28 cellular contexts compared by ENCODE assay signal in genomic region chr2:78457269-78457668, GRCh38.
A peak's percentile ranks its signal among the peaks of the same experiment; 100 is the strongest.
DNase-seq lines count a peak whose midpoint lies in the region; ATAC-seq, FAIRE-seq and TF ChIP-seq lines count a peak whose summit lies in the region.
"Had no signal": no experiment of that assay in that cellular context is flagged by ENCODE, and none has a peak within 500 bp of the region (broad histone marks: within the 10 kb centered on the region; RNA-seq: fewer than 3 reads in every experiment).

No MANE protein-coding gene starts in this region.

- no peak overlapping the region for H3K27ac ChIP-seq in HepG2 (ENCODE audit: extremely low read length, insufficient read depth, low read length)
- H3K27ac ChIP-seq in right lobe of liver = no peak overlapping the region
- H3K27ac ChIP-seq: 22Rv1; A549; BLaER1; BLaER1 treated with 17β-estradiol and CSF1 and Interleukin-3, amounts not matched to agents 10 nM and 100 nM; C4-2B had no signal

- H3K27me3 ChIP-seq in HepG2 (ENCODE audit: control insufficient read depth in 1 of 2, insufficient read depth in 2 of 2, low read length in 2 of 2) (no peaks in the 10 kb centered on the region), right lobe of liver (no peaks in the 10 kb centered on the region)
- H3K27me3 ChIP-seq: BE2C; BLaER1; BLaER1 treated with 17β-estradiol and CSF1 and Interleukin-3, amounts not matched to agents 10 nM and 100 nM had no signal

- no peak overlapping the region for H3K9ac ChIP-seq in HepG2 (ENCODE audit: insufficient read depth, low read depth, low read length)
- H3K9ac ChIP-seq: BLaER1; BLaER1 treated with 17β-estradiol and CSF1 and Interleukin-3, amounts not matched to agents 10 nM and 100 nM had no signal

- H3K9me3 ChIP-seq in HepG2 (ENCODE audit: low read length) (no peaks in the 10 kb centered on the region), right lobe of liver (no peaks in the 10 kb centered on the region)
- H3K9me3 ChIP-seq: BE2C; BLaER1; BLaER1 treated with 17β-estradiol and CSF1 and Interleukin-3, amounts not matched to agents 10 nM and 100 nM; Caco-2 had no signal

- no peak overlapping the region for H3K4me2 ChIP-seq in HepG2 (ENCODE audit: low read depth, low read length)
- H3K4me2 ChIP-seq: A549; BLaER1; BLaER1 treated with 17β-estradiol and CSF1 and Interleukin-3, amounts not matched to agents 10 nM and 100 nM had no signal

- H3K4me1 ChIP-seq in HepG2 (ENCODE audit: insufficient read depth, low read length) (peaks cover 23% of the 10 kb centered on the region), right lobe of liver (no peaks in the 10 kb centered on the region)
- H3K4me1 ChIP-seq: A549; BE2C; BLaER1; BLaER1 treated with 17β-estradiol and CSF1 and Interleukin-3, amounts not matched to agents 10 nM and 100 nM; Caco-2 had no signal

- TF ChIP-seq RAD21 in HepG2 (CRISPR knock-in tag; IDR thresholded peaks at IDR 0.05) = no peak

- H3K79me2 ChIP-seq in HepG2 (ENCODE audit: insufficient read depth, low read length) = peaks cover 50% of the 10 kb centered on the region

- POLR2A ChIA-PET in HepG2 (lab: Yijun Ruan, JAX) = no interaction called here

- H2AFZ ChIP-seq in HepG2 (ENCODE audit: low read length) = no peak overlapping the region

- no peak overlapping the region for H3K4me3 ChIP-seq in HepG2 (replicated peaks in 1 of 3; ENCODE audit: insufficient read depth in 1 of 3, low read depth in 2 of 3, low read length in 3 of 3)
- H3K4me3 ChIP-seq in right lobe of liver = no peak overlapping the region
- H3K4me3 ChIP-seq: A549; BLaER1; BLaER1 treated with 17β-estradiol and CSF1 and Interleukin-3, amounts not matched to agents 10 nM and 100 nM had no signal

- CTCF ChIA-PET in HepG2 (lab: Yijun Ruan, JAX; ENCODE audit: low intra/inter-chr PET ratio, low total read pairs) = no interaction called here

- BruUV-seq in HepG2 (replicated peaks; lab: Mats Ljungman, UMichigan) = no TSS peak

- H3K36me3 ChIP-seq in HepG2 (replicated peaks in 1 of 2; ENCODE audit: control insufficient read depth in 1 of 2, insufficient read depth in 2 of 2, low read length in 2 of 2) (peaks cover 0 to 3% of the 10 kb centered on the region in 2 experiments; a peak in 1 of 5 replicates), right lobe of liver (no peaks in the 10 kb centered on the region)
- H3K36me3 ChIP-seq: BE2C; BLaER1; BLaER1 treated with 17β-estradiol and CSF1 and Interleukin-3, amounts not matched to agents 10 nM and 100 nM had no signal

- WGBS in HepG2 (ENCODE audit: low lambda C conversion rate) = 57% methylated on average over 1 of the region's 1 CpG
- 76% methylated on average over 1 of the region's 1 CpG for WGBS in right lobe of liver (ENCODE audit: insufficient coverage, low coverage, low lambda C conversion rate, missing lambda C conversion rate)

- TF ChIP-seq EP300 in HepG2 (IDR thresholded peaks at IDR 0.05; ENCODE audit: low read depth in 2 of 2, low read length in 2 of 2) (no peak), HepG2 (CRISPR knock-in tag; IDR thresholded peaks at IDR 0.05; ENCODE audit: borderline replicate concordance) (no peak)

- DNase-seq in HepG2 (ENCODE audit: low spot score) = no peak
- no peak for DNase-seq in right lobe of liver
- DNase-seq: 8988T; ACHN; AML-193; BE2C; C1 segment of cervical spinal cord; Caco-2; Calu3; CD4-positive, alpha-beta memory T cell; CD4-positive, alpha-beta T cell; CD4-positive, CD25-positive, alpha-beta regulatory T cell; CD8-positive, alpha-beta memory T cell; CD8-positive, alpha-beta T cell; COR-L47; DMS 273 treated with DMSO at 0.1 percent for 48 hours; DMS153; DMS53; DMS79; DMS79 treated with DMSO at 0.1 percent for 48 hours; DND-41; EL had no signal

- FAIRE-seq in HepG2 (lab: Jason Lieb, UNC) = no peak
- FAIRE-seq: A204.1, A549 had no signal

- ATAC-seq in HepG2 = no peak
- no peak for ATAC-seq in right lobe of liver
- ATAC-seq: A549; CD8-positive, alpha-beta T cell had no signal

- TF ChIP-seq CTCF in HepG2 (CRISPR knock-in tag; IDR thresholded peaks at IDR 0.05) (no peak), right lobe of liver (IDR thresholded peaks at IDR 0.05) (no peak)

- intact Hi-C loops in HepG2 (cut with micrococcal nuclease; ENCODE audit: unreplicated experiment) = no loop called here
- intact Hi-C loops in right lobe of liver (cut with DNase I) = no loop called here

- TF ChIP-seq POLR2A in HepG2 (IDR thresholded peaks at IDR 0.05; ENCODE audit: insufficient read depth in 1 of 2, low read depth in 2 of 2, low read length in 2 of 2) (no peak), right lobe of liver (IDR thresholded peaks at IDR 0.05) (no peak)

- in situ Hi-C loops in HepG2 (cut with HindIII; ENCODE audit: extremely low pct_ligation_motif_present, low pct_unique_long_range_greater_than_20kb) = no loop called here

- H4K20me1 ChIP-seq in HepG2 (ENCODE audit: insufficient read depth, low read length) = no peaks in the 10 kb centered on the region
- H4K20me1 ChIP-seq: BLaER1; BLaER1 treated with 17β-estradiol and CSF1 and Interleukin-3, amounts not matched to agents 10 nM and 100 nM had no signal

TF ChIP-seq in HepG2, 621 proteins besides CTCF, POLR2A, EP300 and RAD21:
- TF ChIP-seq ZMYM3 (CRISPR knock-in tag; IDR thresholded peaks at IDR 0.05) (0 out of 2 replicates have a peak, but pooled peaks have one; percentile 38), IKZF4 (CRISPR knock-in tag; IDR thresholded peaks at IDR 0.05; ENCODE audit: borderline replicate concordance, low read depth, not compliant biosample characterization) (no peak), ZNF770 (CRISPR knock-in tag; IDR thresholded peaks at IDR 0.05) (peak; percentile 80), ZMYM4 (CRISPR knock-in tag; IDR thresholded peaks at IDR 0.05) (peak; percentile 75), CENPT (CRISPR knock-in tag; IDR thresholded peaks at IDR 0.05; ENCODE audit: low read depth) (no peak), ZNF121 (CRISPR knock-in tag; IDR thresholded peaks at IDR 0.05) (peak; percentile 95), HNF4A (CRISPR knock-in tag; IDR thresholded peaks at IDR 0.05) (peak; percentile 44; the same call in 1 of the 2 replicates), BCL6 (CRISPR knock-in tag; IDR thresholded peaks at IDR 0.05) (0 out of 2 replicates have a peak, but pooled peaks have one; percentile 27), ZFP82 (CRISPR knock-in tag; IDR thresholded peaks at IDR 0.05; ENCODE audit: borderline replicate concordance) (no peak)
TF ChIP-seq in HepG2: peak in this region for 6.
